Comparison of ENCODE assay signal across 1 cellular context in the genomic region with DNA sequence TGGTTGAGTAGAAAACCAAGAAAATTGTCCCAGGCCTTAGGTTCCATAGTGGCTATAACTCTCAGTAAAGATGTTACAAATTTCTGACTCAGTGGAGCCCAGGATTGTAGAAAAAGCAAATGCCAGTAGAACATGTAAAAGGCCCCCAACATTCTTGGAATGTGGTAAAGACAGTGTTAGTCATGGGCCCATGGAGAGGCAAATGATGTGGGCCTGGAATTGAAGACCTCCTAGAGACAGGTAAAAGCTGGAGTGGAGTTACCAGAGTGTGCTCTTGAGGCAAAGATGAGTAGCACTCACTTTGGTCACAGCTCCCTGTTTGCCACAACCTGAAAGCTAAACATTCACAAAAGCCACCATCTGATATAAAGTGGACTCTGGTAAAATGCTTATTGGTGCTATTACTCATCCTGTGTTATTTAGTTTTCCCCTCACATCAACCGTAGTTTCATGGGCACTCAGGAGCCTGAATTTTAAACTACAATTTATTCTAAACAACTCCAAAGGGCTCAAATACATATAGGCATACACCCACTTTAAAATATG.
TF ChIP-seq lines count a peak whose summit lies in the region.

No MANE protein-coding gene starts in this region.

TF ChIP-seq in WTC11, 78 proteins besides CTCF, POLR2A, EP300 and RAD21 (continued from another document):
- TF ChIP-seq, protein P1, sequence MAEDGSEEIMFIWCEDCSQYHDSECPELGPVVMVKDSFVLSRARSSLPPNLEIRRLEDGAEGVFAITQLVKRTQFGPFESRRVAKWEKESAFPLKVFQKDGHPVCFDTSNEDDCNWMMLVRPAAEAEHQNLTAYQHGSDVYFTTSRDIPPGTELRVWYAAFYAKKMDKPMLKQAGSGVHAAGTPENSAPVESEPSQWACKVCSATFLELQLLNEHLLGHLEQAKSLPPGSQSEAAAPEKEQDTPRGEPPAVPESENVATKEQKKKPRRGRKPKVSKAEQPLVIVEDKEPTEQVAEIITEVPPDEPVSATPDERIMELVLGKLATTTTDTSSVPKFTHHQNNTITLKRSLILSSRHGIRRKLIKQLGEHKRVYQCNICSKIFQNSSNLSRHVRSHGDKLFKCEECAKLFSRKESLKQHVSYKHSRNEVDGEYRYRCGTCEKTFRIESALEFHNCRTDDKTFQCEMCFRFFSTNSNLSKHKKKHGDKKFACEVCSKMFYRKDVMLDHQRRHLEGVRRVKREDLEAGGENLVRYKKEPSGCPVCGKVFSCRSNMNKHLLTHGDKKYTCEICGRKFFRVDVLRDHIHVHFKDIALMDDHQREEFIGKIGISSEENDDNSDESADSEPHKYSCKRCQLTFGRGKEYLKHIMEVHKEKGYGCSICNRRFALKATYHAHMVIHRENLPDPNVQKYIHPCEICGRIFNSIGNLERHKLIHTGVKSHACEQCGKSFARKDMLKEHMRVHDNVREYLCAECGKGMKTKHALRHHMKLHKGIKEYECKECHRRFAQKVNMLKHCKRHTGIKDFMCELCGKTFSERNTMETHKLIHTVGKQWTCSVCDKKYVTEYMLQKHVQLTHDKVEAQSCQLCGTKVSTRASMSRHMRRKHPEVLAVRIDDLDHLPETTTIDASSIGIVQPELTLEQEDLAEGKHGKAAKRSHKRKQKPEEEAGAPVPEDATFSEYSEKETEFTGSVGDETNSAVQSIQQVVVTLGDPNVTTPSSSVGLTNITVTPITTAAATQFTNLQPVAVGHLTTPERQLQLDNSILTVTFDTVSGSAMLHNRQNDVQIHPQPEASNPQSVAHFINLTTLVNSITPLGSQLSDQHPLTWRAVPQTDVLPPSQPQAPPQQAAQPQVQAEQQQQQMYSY (CRISPR knock-in tag; IDR thresholded peaks at IDR 0.05), result peak; percentile 97
- TF ChIP-seq TEAD4 (CRISPR knock-in tag; IDR thresholded peaks at IDR 0.05) (peak; percentile 77; the same call in 1 of the 2 replicates), ZNF232 (CRISPR knock-in tag; IDR thresholded peaks at IDR 0.05) (no peak), ZNF121 (CRISPR knock-in tag; IDR thresholded peaks at IDR 0.05) (no peak), NFYB (CRISPR knock-in tag; conservative IDR thresholded peaks at IDR 0.05; ENCODE audit: low read depth) (no peak), RELA (CRISPR knock-in tag; IDR thresholded peaks at IDR 0.05; ENCODE audit: borderline replicate concordance) (no peak), ZNF671 (CRISPR knock-in tag; IDR thresholded peaks at IDR 0.05) (peak; percentile 66; the same call in 1 of the 2 replicates), SP1 (CRISPR knock-in tag; conservative IDR thresholded peaks at IDR 0.05) (peak; percentile 71)
- TF ChIP-seq, protein P2, sequence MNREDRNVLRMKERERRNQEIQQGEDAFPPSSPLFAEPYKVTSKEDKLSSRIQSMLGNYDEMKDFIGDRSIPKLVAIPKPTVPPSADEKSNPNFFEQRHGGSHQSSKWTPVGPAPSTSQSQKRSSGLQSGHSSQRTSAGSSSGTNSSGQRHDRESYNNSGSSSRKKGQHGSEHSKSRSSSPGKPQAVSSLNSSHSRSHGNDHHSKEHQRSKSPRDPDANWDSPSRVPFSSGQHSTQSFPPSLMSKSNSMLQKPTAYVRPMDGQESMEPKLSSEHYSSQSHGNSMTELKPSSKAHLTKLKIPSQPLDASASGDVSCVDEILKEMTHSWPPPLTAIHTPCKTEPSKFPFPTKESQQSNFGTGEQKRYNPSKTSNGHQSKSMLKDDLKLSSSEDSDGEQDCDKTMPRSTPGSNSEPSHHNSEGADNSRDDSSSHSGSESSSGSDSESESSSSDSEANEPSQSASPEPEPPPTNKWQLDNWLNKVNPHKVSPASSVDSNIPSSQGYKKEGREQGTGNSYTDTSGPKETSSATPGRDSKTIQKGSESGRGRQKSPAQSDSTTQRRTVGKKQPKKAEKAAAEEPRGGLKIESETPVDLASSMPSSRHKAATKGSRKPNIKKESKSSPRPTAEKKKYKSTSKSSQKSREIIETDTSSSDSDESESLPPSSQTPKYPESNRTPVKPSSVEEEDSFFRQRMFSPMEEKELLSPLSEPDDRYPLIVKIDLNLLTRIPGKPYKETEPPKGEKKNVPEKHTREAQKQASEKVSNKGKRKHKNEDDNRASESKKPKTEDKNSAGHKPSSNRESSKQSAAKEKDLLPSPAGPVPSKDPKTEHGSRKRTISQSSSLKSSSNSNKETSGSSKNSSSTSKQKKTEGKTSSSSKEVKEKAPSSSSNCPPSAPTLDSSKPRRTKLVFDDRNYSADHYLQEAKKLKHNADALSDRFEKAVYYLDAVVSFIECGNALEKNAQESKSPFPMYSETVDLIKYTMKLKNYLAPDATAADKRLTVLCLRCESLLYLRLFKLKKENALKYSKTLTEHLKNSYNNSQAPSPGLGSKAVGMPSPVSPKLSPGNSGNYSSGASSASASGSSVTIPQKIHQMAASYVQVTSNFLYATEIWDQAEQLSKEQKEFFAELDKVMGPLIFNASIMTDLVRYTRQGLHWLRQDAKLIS (CRISPR knock-in tag; IDR thresholded peaks at IDR 0.05; ENCODE audit: borderline replicate concordance), result no peak
- TF ChIP-seq, protein P3, sequence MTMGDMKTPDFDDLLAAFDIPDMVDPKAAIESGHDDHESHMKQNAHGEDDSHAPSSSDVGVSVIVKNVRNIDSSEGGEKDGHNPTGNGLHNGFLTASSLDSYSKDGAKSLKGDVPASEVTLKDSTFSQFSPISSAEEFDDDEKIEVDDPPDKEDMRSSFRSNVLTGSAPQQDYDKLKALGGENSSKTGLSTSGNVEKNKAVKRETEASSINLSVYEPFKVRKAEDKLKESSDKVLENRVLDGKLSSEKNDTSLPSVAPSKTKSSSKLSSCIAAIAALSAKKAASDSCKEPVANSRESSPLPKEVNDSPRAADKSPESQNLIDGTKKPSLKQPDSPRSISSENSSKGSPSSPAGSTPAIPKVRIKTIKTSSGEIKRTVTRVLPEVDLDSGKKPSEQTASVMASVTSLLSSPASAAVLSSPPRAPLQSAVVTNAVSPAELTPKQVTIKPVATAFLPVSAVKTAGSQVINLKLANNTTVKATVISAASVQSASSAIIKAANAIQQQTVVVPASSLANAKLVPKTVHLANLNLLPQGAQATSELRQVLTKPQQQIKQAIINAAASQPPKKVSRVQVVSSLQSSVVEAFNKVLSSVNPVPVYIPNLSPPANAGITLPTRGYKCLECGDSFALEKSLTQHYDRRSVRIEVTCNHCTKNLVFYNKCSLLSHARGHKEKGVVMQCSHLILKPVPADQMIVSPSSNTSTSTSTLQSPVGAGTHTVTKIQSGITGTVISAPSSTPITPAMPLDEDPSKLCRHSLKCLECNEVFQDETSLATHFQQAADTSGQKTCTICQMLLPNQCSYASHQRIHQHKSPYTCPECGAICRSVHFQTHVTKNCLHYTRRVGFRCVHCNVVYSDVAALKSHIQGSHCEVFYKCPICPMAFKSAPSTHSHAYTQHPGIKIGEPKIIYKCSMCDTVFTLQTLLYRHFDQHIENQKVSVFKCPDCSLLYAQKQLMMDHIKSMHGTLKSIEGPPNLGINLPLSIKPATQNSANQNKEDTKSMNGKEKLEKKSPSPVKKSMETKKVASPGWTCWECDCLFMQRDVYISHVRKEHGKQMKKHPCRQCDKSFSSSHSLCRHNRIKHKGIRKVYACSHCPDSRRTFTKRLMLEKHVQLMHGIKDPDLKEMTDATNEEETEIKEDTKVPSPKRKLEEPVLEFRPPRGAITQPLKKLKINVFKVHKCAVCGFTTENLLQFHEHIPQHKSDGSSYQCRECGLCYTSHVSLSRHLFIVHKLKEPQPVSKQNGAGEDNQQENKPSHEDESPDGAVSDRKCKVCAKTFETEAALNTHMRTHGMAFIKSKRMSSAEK (CRISPR knock-in tag; IDR thresholded peaks at IDR 0.05; ENCODE audit: borderline replicate concordance), result peak; percentile 83; the same call in 1 of the 2 replicates
